10 cellular contexts compared by ENCODE assay signal in genomic region chr6:81075974-81076373, GRCh38.
DNase-seq lines count a peak whose midpoint lies in the region; ATAC-seq, FAIRE-seq and TF ChIP-seq lines count a peak whose summit lies in the region.
"Had no signal": no experiment of that assay in that cellular context is flagged by ENCODE, and none has a peak within 500 bp of the region (broad histone marks: within the 10 kb centered on the region; RNA-seq: fewer than 3 reads in every experiment).

No MANE protein-coding gene starts in this region.

- H3K27ac ChIP-seq in C4-2B: no peak overlapping the region
- H3K27ac ChIP-seq in H9 (ENCODE audit: insufficient read length, low read depth, low read length): no peak overlapping the region
- no peak overlapping the region for H3K27ac ChIP-seq in kidney (ENCODE audit: low read depth in 2 of 2, low read length in 2 of 2)

- no peak overlapping the region for H2BK15ac ChIP-seq in H9 (ENCODE audit: low read depth, low read length)

- H3K79me1 ChIP-seq in H9 (ENCODE audit: insufficient read depth, low read depth, low read length, poor library complexity, severe bottlenecking): no peaks in the 10 kb centered on the region

- H4K5ac ChIP-seq in H9 (ENCODE audit: insufficient read length, low read depth, low read length): no peak overlapping the region

- no peak overlapping the region for H3K23ac ChIP-seq in H9 (ENCODE audit: insufficient read length, low read depth, low read length)

- H3K4me1 ChIP-seq in H9 (ENCODE audit: insufficient read depth, low read length) (no peaks in the 10 kb centered on the region), kidney (ENCODE audit: control insufficient read depth in 1 of 2, insufficient read depth in 1 of 2, low read depth in 1 of 2, low read length in 2 of 2) (no peaks in the 10 kb centered on the region)

- no peaks in the 10 kb centered on the region for H3K27me3 ChIP-seq in H9 (ENCODE audit: insufficient read depth, low read length)

- H3K9ac ChIP-seq in H9 (ENCODE audit: extremely low read depth, insufficient read length, low read length): no peak overlapping the region
- H3K9ac ChIP-seq in kidney (ENCODE audit: low read length in 2 of 2): no peak overlapping the region

- no peak overlapping the region for H3K56ac ChIP-seq in H9 (ENCODE audit: insufficient read length, low read depth, low read length)

- no peak overlapping the region for H3K27ac Mint-ChIP-seq in H9

- no peaks in the 10 kb centered on the region for H3K9me3 ChIP-seq in H9 (ENCODE audit: control insufficient read depth, low read depth, low read length)
- H3K9me3 ChIP-seq in kidney (ENCODE audit: control insufficient read depth in 1 of 2, low read length in 2 of 2): no peaks in the 10 kb centered on the region

- no peak overlapping the region for H3K4me2 ChIP-seq in H9 (ENCODE audit: insufficient read depth, insufficient read length, low read length)

- no peaks in the 10 kb centered on the region for H3K27me3 Mint-ChIP-seq in H9 (ENCODE audit: low read depth)

- no peak overlapping the region for H2BK20ac ChIP-seq in H9 (ENCODE audit: low read depth, low read length, poor library complexity, severe bottlenecking)

- H3K18ac ChIP-seq in H9 (ENCODE audit: insufficient read length, low read depth, low read length): no peak overlapping the region

- H2BK5ac ChIP-seq in H9 (ENCODE audit: insufficient read length, low read length): no peak overlapping the region

- no peak overlapping the region for H3K4me3 Mint-ChIP-seq in H9

- peak; percentile 64 for DNase-seq in H9
- no peak for DNase-seq in kidney
- no peak for DNase-seq in NCI-H1930 (lab: John Stamatoyannopoulos, UW)
- DNase-seq in GF-D8 (lab: John Stamatoyannopoulos, UW): no peak
- DNase-seq: dermis blood vessel endothelial cell had no signal

- H2AFZ ChIP-seq in H9 (ENCODE audit: low read length): peak overlapping the region; percentile 79

- no peaks in the 10 kb centered on the region for H3K9me3 Mint-ChIP-seq in H9

- H3K23me2 ChIP-seq in H9 (ENCODE audit: insufficient read length, low read depth, low read length, poor library complexity, severe bottlenecking): no peaks in the 10 kb centered on the region

- H4K8ac ChIP-seq in H9 (replicated peaks; ENCODE audit: insufficient read length, low read depth, low read length): no peak overlapping the region

- H3K4me3 ChIP-seq in WI38 (ENCODE audit: low read depth, low read length) (no peak overlapping the region), kidney (ENCODE audit: low read length in 2 of 2) (no peak overlapping the region)

- no peaks in the 10 kb centered on the region for H3K36me3 Mint-ChIP-seq in H9 (ENCODE audit: insufficient read depth in 1 of 3, low read depth in 3 of 3)

- no peaks in the 10 kb centered on the region for H4K20me1 ChIP-seq in H9 (ENCODE audit: control insufficient read depth, insufficient read depth, insufficient read length)

- H4K91ac ChIP-seq in H9 (ENCODE audit: insufficient read length, low read depth, low read length): no peak overlapping the region

- H3K4me1 Mint-ChIP-seq in H9: peaks cover 2 to 3% of the 10 kb centered on the region in 2 experiments; a peak in 2 of 4 replicates

- no peak overlapping the region for H3K4ac ChIP-seq in H9 (ENCODE audit: low read depth, low read length)

- no peak overlapping the region for H2BK120ac ChIP-seq in H9 (ENCODE audit: low read depth, low read length, poor library complexity, severe bottlenecking)

- no peak overlapping the region for H3T11ph ChIP-seq in H9 (ENCODE audit: low read length)

- H2AK5ac ChIP-seq in H9 (ENCODE audit: insufficient read length, low read length): no peak overlapping the region

- FAIRE-seq in kidney (lab: Jason Lieb, UNC): no peak
- FAIRE-seq: GM18507 had no signal

- no peak overlapping the region for H3K14ac ChIP-seq in H9 (ENCODE audit: insufficient read depth, low read length)

- intact Hi-C loops in kidney (cut with DNase I): no loop called here

- TF ChIP-seq CTCF in C4-2B (conservative IDR thresholded peaks at IDR 0.05) (peak; percentile 55), H9 (conservative IDR thresholded peaks at IDR 0.05) (peak; percentile 77), WI38 (IDR thresholded peaks at IDR 0.05; ENCODE audit: low read depth, low read length) (peak; percentile 62), kidney (IDR thresholded peaks at IDR 0.05; ENCODE audit: borderline replicate concordance, extremely low read depth, insufficient read depth) (peak; percentile 17)

- H2BK12ac ChIP-seq in H9 (ENCODE audit: insufficient read length, low read depth, low read length): no peak overlapping the region

- ATAC-seq in HG03439 (IDR thresholded peaks at IDR 0.05; ENCODE audit: unreplicated experiment) (no peak), GM18520 (IDR thresholded peaks at IDR 0.05; ENCODE audit: unreplicated experiment) (no peak)

- H3K79me2 ChIP-seq in H9 (ENCODE audit: insufficient read depth, low read length): no peaks in the 10 kb centered on the region

- no peaks in the 10 kb centered on the region for H3K36me3 ChIP-seq in kidney (ENCODE audit: control insufficient read depth in 1 of 2, insufficient read depth in 2 of 2, low read length in 2 of 2)

- no CpG with 5 or more reads among the region's 5 CpGs for WGBS in H9 (ENCODE audit: extremely low coverage, insufficient read length, low lambda C conversion rate)

Comparison
In these comparisons a context has a peak if more than half of its experiments do, and no peak if none do; other contexts are left out.
1. CTCF ChIP-seq: peak in every context shown above with its lines; median percentile 77 in H9; 62 in WI38; 55 in C4-2B; 17 in kidney.